Comparison of ENCODE assay signal across 16 cellular contexts in the genomic region with DNA sequence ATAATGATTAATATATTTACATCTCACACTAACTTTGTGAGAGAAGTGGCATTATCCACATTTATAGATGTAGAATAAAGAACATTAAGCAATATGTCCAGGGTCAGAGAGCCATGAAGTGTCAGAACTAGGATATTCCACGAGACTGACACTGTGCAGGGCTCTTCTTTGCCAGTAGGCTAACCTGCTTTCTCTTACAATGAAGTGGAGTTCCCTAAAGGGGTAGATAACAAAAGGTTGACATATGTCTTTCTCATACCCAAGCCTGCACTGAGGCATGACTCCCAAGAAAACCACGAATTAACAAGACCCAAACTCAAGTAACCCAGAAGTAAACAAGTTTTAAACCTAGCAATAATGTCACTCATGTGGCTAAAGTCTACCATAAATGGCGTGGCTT.
DNase-seq lines count a peak whose midpoint lies in the region; ATAC-seq and TF ChIP-seq lines count a peak whose summit lies in the region.
"Had no signal": no experiment of that assay in that cellular context is flagged by ENCODE, and none has a peak within 500 bp of the region (broad histone marks: within the 10 kb centered on the region; RNA-seq: fewer than 3 reads in every experiment).

No MANE protein-coding gene starts in this region.

- H3K4me3 Mint-ChIP-seq in activated CD8-positive, alpha-beta memory T cell treated with anti-CD3 and anti-CD28 coated beads, Interleukin-2, amount 10 ng/mL, durations not matched to agents 7 days and 5 days: no peak overlapping the region
- no peak overlapping the region for H3K4me3 Mint-ChIP-seq in activated CD8-positive, alpha-beta T cell treated with anti-CD3 and anti-CD28 coated beads for 36 hours
- no peak overlapping the region for H3K4me3 Mint-ChIP-seq in stimulated activated naive B cell treated with anti-CD40 and anti-IgM and Interleukin-4, amounts not matched to agents 10 μg/mL and 1 μg/mL and 100 μg/mL, for 72 hours
- H3K4me3 Mint-ChIP-seq: CD4-positive, CD25-positive, alpha-beta regulatory T cell had no signal

- DNase-seq in activated CD8-positive, alpha-beta memory T cell treated with anti-CD3 and anti-CD28 coated beads, Interleukin-2, amount 10 ng/mL, durations not matched to agents 7 days and 5 days: no peak
- no peak for DNase-seq in activated CD8-positive, alpha-beta memory T cell treated with anti-CD3 and anti-CD28 coated beads, Interleukin-2, amount 50 U/mL, for 4 hours
- peak; percentile 48 for DNase-seq in KBM-7
- no peak for DNase-seq in activated CD8-positive, alpha-beta T cell treated with anti-CD3 and anti-CD28 coated beads for 36 hours
- no peak for DNase-seq in stimulated activated naive B cell treated with anti-CD40 and anti-IgM and Interleukin-4, amounts not matched to agents 10 μg/mL and 1 μg/mL and 100 μg/mL, for 72 hours
- no peak for DNase-seq in head of caudate nucleus
- DNase-seq in dorsolateral prefrontal cortex: no peak
- DNase-seq in Right ventricle myocardium inferior (ENCODE audit: missing footprints): no peak
- DNase-seq: ACHN; CD4-positive, CD25-positive, alpha-beta regulatory T cell; DMS53; H7; NCI-H1048; NCI-H146; NCI-H774; SHP77 treated with DMSO at 0.1 percent for 48 hours had no signal

- intact Hi-C loops in activated CD8-positive, alpha-beta T cell treated with anti-CD3 and anti-CD28 coated beads for 36 hours (cut with micrococcal nuclease): no loop called here
- intact Hi-C loops in head of caudate nucleus (cut with DNase I): no loop called here
- intact Hi-C loops in dorsolateral prefrontal cortex (cut with DNase I): no loop called here
- intact Hi-C loops in Right ventricle myocardium inferior (cut with DNase I): no loop called here

- no peak overlapping the region for H3K27ac Mint-ChIP-seq in activated CD8-positive, alpha-beta memory T cell treated with anti-CD3 and anti-CD28 coated beads, Interleukin-2, amount 10 ng/mL, durations not matched to agents 7 days and 5 days
- no peak overlapping the region for H3K27ac Mint-ChIP-seq in activated CD8-positive, alpha-beta T cell treated with anti-CD3 and anti-CD28 coated beads for 36 hours
- H3K27ac Mint-ChIP-seq in stimulated activated naive B cell treated with anti-CD40 and anti-IgM and Interleukin-4, amounts not matched to agents 10 μg/mL and 1 μg/mL and 100 μg/mL, for 72 hours: no peak overlapping the region

- H3K27me3 ChIP-seq in dorsolateral prefrontal cortex: no peaks in the 10 kb centered on the region

- H3K27me3 Mint-ChIP-seq in activated CD8-positive, alpha-beta memory T cell treated with anti-CD3 and anti-CD28 coated beads, Interleukin-2, amount 10 ng/mL, durations not matched to agents 7 days and 5 days: no peaks in the 10 kb centered on the region
- no peaks in the 10 kb centered on the region for H3K27me3 Mint-ChIP-seq in activated CD8-positive, alpha-beta T cell treated with anti-CD3 and anti-CD28 coated beads for 36 hours
- no peaks in the 10 kb centered on the region for H3K27me3 Mint-ChIP-seq in stimulated activated naive B cell treated with anti-CD40 and anti-IgM and Interleukin-4, amounts not matched to agents 10 μg/mL and 1 μg/mL and 100 μg/mL, for 72 hours
- H3K27me3 Mint-ChIP-seq: CD4-positive, CD25-positive, alpha-beta regulatory T cell had no signal

- in situ Hi-C loops in KBM-7 (cut with MboI; ENCODE audit: low pct_unique_long_range_greater_than_20kb, low sequenced_read_pairs): no loop called here

- H3K9me3 Mint-ChIP-seq in activated CD8-positive, alpha-beta memory T cell treated with anti-CD3 and anti-CD28 coated beads, Interleukin-2, amount 10 ng/mL, durations not matched to agents 7 days and 5 days (ENCODE audit: low read depth): no peaks in the 10 kb centered on the region
- H3K9me3 Mint-ChIP-seq in activated CD8-positive, alpha-beta T cell treated with anti-CD3 and anti-CD28 coated beads for 36 hours: no peaks in the 10 kb centered on the region
- peaks cover 0 to 3% of the 10 kb centered on the region in 2 donors for H3K9me3 Mint-ChIP-seq in stimulated activated naive B cell treated with anti-CD40 and anti-IgM and Interleukin-4, amounts not matched to agents 10 μg/mL and 1 μg/mL and 100 μg/mL, for 72 hours

- no peak overlapping the region for H3K27ac ChIP-seq in dorsolateral prefrontal cortex

- H3K4me1 Mint-ChIP-seq in activated CD8-positive, alpha-beta memory T cell treated with anti-CD3 and anti-CD28 coated beads, Interleukin-2, amount 10 ng/mL, durations not matched to agents 7 days and 5 days: peaks cover 6% of the 10 kb centered on the region
- H3K4me1 Mint-ChIP-seq in activated CD8-positive, alpha-beta T cell treated with anti-CD3 and anti-CD28 coated beads for 36 hours (ENCODE audit: low read depth): peaks cover 14% of the 10 kb centered on the region
- H3K4me1 Mint-ChIP-seq in stimulated activated naive B cell treated with anti-CD40 and anti-IgM and Interleukin-4, amounts not matched to agents 10 μg/mL and 1 μg/mL and 100 μg/mL, for 72 hours: no peaks in the 10 kb centered on the region

- TF ChIP-seq CTCF in activated CD8-positive, alpha-beta T cell treated with anti-CD3 and anti-CD28 coated beads for 36 hours (IDR thresholded peaks at IDR 0.05): no peak
- no peak for TF ChIP-seq CTCF in dorsolateral prefrontal cortex (IDR thresholded peaks at IDR 0.05 in 54 of 56, conservative IDR thresholded peaks at IDR 0.05 in 2 of 56; ENCODE audit: low read depth in 1 of 56, partially characterized antibody in 56 of 56)

- ATAC-seq in activated CD8-positive, alpha-beta memory T cell treated with anti-CD3 and anti-CD28 coated beads, Interleukin-2, amount 10 ng/mL, durations not matched to agents 7 days and 5 days: peak; percentile 42
- ATAC-seq in activated CD8-positive, alpha-beta T cell treated with anti-CD3 and anti-CD28 coated beads for 36 hours: peak; percentile 67
- ATAC-seq in stimulated activated naive B cell treated with anti-CD40 and anti-IgM and Interleukin-4, amounts not matched to agents 10 μg/mL and 1 μg/mL and 100 μg/mL, for 72 hours (replicated peaks): peak; percentile 41 to 56
- ATAC-seq in Right ventricle myocardium inferior: no peak

- CTCF ChIA-PET in activated CD8-positive, alpha-beta memory T cell treated with anti-CD3 and anti-CD28 coated beads, Interleukin-2, amount 10 ng/mL, durations not matched to agents 7 days and 5 days (lab: Charles Lee): interaction anchor here (1.0 kb wide), 1 partner anchor 55 kb away, joined by 3 read pairs; no protein-coding TSS in a partner anchor
- CTCF ChIA-PET in activated CD8-positive, alpha-beta T cell treated with anti-CD3 and anti-CD28 coated beads for 36 hours (lab: Charles Lee): interaction anchor here (0.6 kb wide), 1 partner anchor 237 kb away, joined by 3 read pairs; no protein-coding TSS in a partner anchor

- H3K4me3 ChIP-seq in dorsolateral prefrontal cortex: no peak overlapping the region

- POLR2A ChIA-PET in activated CD8-positive, alpha-beta T cell treated with anti-CD3 and anti-CD28 coated beads for 36 hours (lab: Charles Lee): interaction anchor here (0.6 kb wide), 1 partner anchor 1253 kb away, joined by 3 read pairs; no protein-coding TSS in a partner anchor

- H3K36me3 Mint-ChIP-seq in activated CD8-positive, alpha-beta memory T cell treated with anti-CD3 and anti-CD28 coated beads, Interleukin-2, amount 10 ng/mL, durations not matched to agents 7 days and 5 days: peaks cover 6% of the 10 kb centered on the region
- H3K36me3 Mint-ChIP-seq in activated CD8-positive, alpha-beta T cell treated with anti-CD3 and anti-CD28 coated beads for 36 hours (ENCODE audit: low read depth): no peaks in the 10 kb centered on the region
- H3K36me3 Mint-ChIP-seq in stimulated activated naive B cell treated with anti-CD40 and anti-IgM and Interleukin-4, amounts not matched to agents 10 μg/mL and 1 μg/mL and 100 μg/mL, for 72 hours: no peaks in the 10 kb centered on the region
